ENCODE assay signal across 20 cellular contexts in genomic region chr2:105102001-105102400, GRCh38.
DNase-seq lines count a peak whose midpoint lies in the region; ATAC-seq and TF ChIP-seq lines count a peak whose summit lies in the region.
"Had no signal": no experiment of that assay in that cellular context is flagged by ENCODE, and none has a peak within 500 bp of the region (broad histone marks: within the 10 kb centered on the region; RNA-seq: fewer than 3 reads in every experiment).

No MANE protein-coding gene starts in this region.

- H3K27me3 ChIP-seq in GM23338 (ENCODE audit: insufficient read depth) = no peaks in the 10 kb centered on the region

- no peak overlapping the region for H3K4me3 ChIP-seq in GM23338

- peak overlapping the region; percentile 23; the same call in 1 of the 3 replicates for H3K4me3 Mint-ChIP-seq in GM23338
- H3K4me3 Mint-ChIP-seq in HFFc6 = no peak overlapping the region
- no peak overlapping the region for H3K4me3 Mint-ChIP-seq in dendritic cell treated with granulocyte-macrophage colony-stimulating factor and Interleukin-4, amounts not matched to agents 40 ng/mL and 50 ng/mL, for 4 days
- no peak overlapping the region for H3K4me3 Mint-ChIP-seq in neural crest cell
- H3K4me3 Mint-ChIP-seq: CD8-positive, alpha-beta memory T cell had no signal

- intact Hi-C loops in dendritic cell treated with granulocyte-macrophage colony-stimulating factor and Interleukin-4, amounts not matched to agents 40 ng/mL and 50 ng/mL, for 4 days (cut with micrococcal nuclease) = no loop called here

- H3K9me2 ChIP-seq in GM23338 (ENCODE audit: insufficient read depth) = no peaks in the 10 kb centered on the region

- peaks cover 34% of the 10 kb centered on the region for H3K36me3 Mint-ChIP-seq in GM23338 (ENCODE audit: low read depth)
- peaks cover 25% of the 10 kb centered on the region for H3K36me3 Mint-ChIP-seq in HFFc6 (ENCODE audit: low read depth)
- peaks cover 35% of the 10 kb centered on the region for H3K36me3 Mint-ChIP-seq in dendritic cell treated with granulocyte-macrophage colony-stimulating factor and Interleukin-4, amounts not matched to agents 40 ng/mL and 50 ng/mL, for 4 days (ENCODE audit: low read depth)
- peaks cover 12% of the 10 kb centered on the region for H3K36me3 Mint-ChIP-seq in neural crest cell (ENCODE audit: low read depth)

- peak overlapping the region; percentile 76 for H3K27ac ChIP-seq in GM23338 (ENCODE audit: low read depth)
- H3K27ac ChIP-seq: HL-60 had no signal

- DNase-seq in GM23338 (ENCODE audit: low spot score) (no peak), HFFc6 (no peak), neural crest cell (ENCODE audit: low read depth, low spot score) (no peak), kidney tubule cell (ENCODE audit: low spot score) (no peak), middle frontal gyrus (ENCODE audit: extremely low spot score, low spot score) (no peak)
- no peak for DNase-seq in activated CD8-positive, alpha-beta memory T cell treated with anti-CD3 and anti-CD28 coated beads for 24 hours
- DNase-seq: ACHN; C1 segment of cervical spinal cord; CD8-positive, alpha-beta memory T cell; H7; Karpas-422; NCI-H1048; NCI-H1436; NCI-H2029; NCI-H774; OCI-M1; SHP77 treated with DMSO at 0.1 percent for 48 hours had no signal

- H3K27me3 Mint-ChIP-seq in GM23338 (ENCODE audit: insufficient read depth, low read depth, poor library complexity) (peaks cover 13% of the 10 kb centered on the region), HFFc6 (ENCODE audit: insufficient read depth) (peaks cover 1% of the 10 kb centered on the region), neural crest cell (ENCODE audit: low read depth) (no peaks in the 10 kb centered on the region)
- no peaks in the 10 kb centered on the region for H3K27me3 Mint-ChIP-seq in dendritic cell treated with granulocyte-macrophage colony-stimulating factor and Interleukin-4, amounts not matched to agents 40 ng/mL and 50 ng/mL, for 4 days
- H3K27me3 Mint-ChIP-seq: CD8-positive, alpha-beta memory T cell; IgD-negative memory B cell had no signal

- 0 out of 2 replicates have a peak, but pooled peaks cover 9% of the 10 kb centered on the region for H3K36me3 ChIP-seq in GM23338 (ENCODE audit: insufficient read depth)

- H3K27ac Mint-ChIP-seq in GM23338 = peak overlapping the region; percentile 55; the same call in 1 of the 2 replicates
- 0 out of 2 replicates have a peak overlapping the region, but pooled peaks have one; percentile 0 for H3K27ac Mint-ChIP-seq in HFFc6
- peak overlapping the region; percentile 36 for H3K27ac Mint-ChIP-seq in dendritic cell treated with granulocyte-macrophage colony-stimulating factor and Interleukin-4, amounts not matched to agents 40 ng/mL and 50 ng/mL, for 4 days
- peak overlapping the region; percentile 65 for H3K27ac Mint-ChIP-seq in neural crest cell (ENCODE audit: unreplicated experiment)
- H3K27ac Mint-ChIP-seq: IgD-negative memory B cell had no signal

- no peak for ATAC-seq in GM23338

- H3K9me3 Mint-ChIP-seq in GM23338 (no peaks in the 10 kb centered on the region), HFFc6 (no peaks in the 10 kb centered on the region), neural crest cell (no peaks in the 10 kb centered on the region)
- H3K9me3 Mint-ChIP-seq in dendritic cell treated with granulocyte-macrophage colony-stimulating factor and Interleukin-4, amounts not matched to agents 40 ng/mL and 50 ng/mL, for 4 days = no peaks in the 10 kb centered on the region
- H3K9me3 Mint-ChIP-seq: CD8-positive, alpha-beta memory T cell; IgD-negative memory B cell had no signal

- H3K4me1 ChIP-seq in GM23338 (ENCODE audit: insufficient read depth) = peaks cover 14% of the 10 kb centered on the region

- TF ChIP-seq CTCF in GM23338 (conservative IDR thresholded peaks at IDR 0.05; ENCODE audit: low read depth in 2 of 2) (no peak), HFFc6 (IDR thresholded peaks at IDR 0.05) (no peak), neural crest cell (conservative IDR thresholded peaks at IDR 0.05) (no peak)

- no peaks in the 10 kb centered on the region for H4K20me1 ChIP-seq in GM23338 (replicated peaks; ENCODE audit: insufficient read depth)

- peaks cover 29% of the 10 kb centered on the region for H3K4me1 Mint-ChIP-seq in GM23338
- H3K4me1 Mint-ChIP-seq in HFFc6 (ENCODE audit: low read depth) = peaks cover 40% of the 10 kb centered on the region
- peaks cover 29% of the 10 kb centered on the region for H3K4me1 Mint-ChIP-seq in dendritic cell treated with granulocyte-macrophage colony-stimulating factor and Interleukin-4, amounts not matched to agents 40 ng/mL and 50 ng/mL, for 4 days (ENCODE audit: low read depth)
- peaks cover 6% of the 10 kb centered on the region for H3K4me1 Mint-ChIP-seq in neural crest cell
- H3K4me1 Mint-ChIP-seq: CD8-positive, alpha-beta memory T cell had no signal

- no peak overlapping the region for H3K4me2 ChIP-seq in GM23338

- H2AFZ ChIP-seq in GM23338 = no peak overlapping the region

- H3K79me2 ChIP-seq in GM23338 (replicated peaks; ENCODE audit: insufficient read depth) = no peaks in the 10 kb centered on the region

- no peaks in the 10 kb centered on the region for H3F3A ChIP-seq in GM23338 (replicated peaks; ENCODE audit: low read depth)

TF ChIP-seq in GM23338, 12 proteins besides CTCF, POLR2A, EP300 and RAD21 (continues in another document):
- no peak for TF ChIP-seq ZNF114 (CRISPR knock-in tag; IDR thresholded peaks at IDR 0.05)
- TF ChIP-seq POLR2AphosphoS5 (IDR thresholded peaks at IDR 0.05; ENCODE audit: low read depth) = no peak
- TF ChIP-seq ETS1 (IDR thresholded peaks at IDR 0.05) = no peak
- no peak for TF ChIP-seq NANOG (IDR thresholded peaks at IDR 0.05; ENCODE audit: borderline replicate concordance)
- TF ChIP-seq STAT1 (IDR thresholded peaks at IDR 0.05; ENCODE audit: unreplicated experiment) = no peak
- TF ChIP-seq JUNB (IDR thresholded peaks at IDR 0.05; ENCODE audit: unreplicated experiment) = no peak
- no peak for TF ChIP-seq REST (IDR thresholded peaks at IDR 0.05; ENCODE audit: unreplicated experiment)
- TF ChIP-seq ZNF331 (CRISPR knock-in tag; IDR thresholded peaks at IDR 0.05; ENCODE audit: low read depth) = no peak
- TF ChIP-seq EZH2 (IDR thresholded peaks at IDR 0.05; ENCODE audit: low read depth, unreplicated experiment) = no peak
- no peak for TF ChIP-seq EZH2phosphoT487 (IDR thresholded peaks at IDR 0.05; ENCODE audit: unreplicated experiment)
- TF ChIP-seq CREB1 (CRISPR knock-in tag; IDR thresholded peaks at IDR 0.05; ENCODE audit: low read depth) = no peak

Comparison
In these comparisons a context has a peak if more than half of its experiments do, and no peak if none do; other contexts are left out.
1. H3K27ac Mint-ChIP-seq: peak in every context shown above with its lines; median percentile 65 in neural crest cell; 55 in GM23338; 36 in dendritic cell treated with granulocyte-macrophage colony-stimulating factor and Interleukin-4, amounts not matched to agents 40 ng/mL and 50 ng/mL, for 4 days; 0 in HFFc6.